ENCODE assay signal across 14 cellular contexts in the genomic region with DNA sequence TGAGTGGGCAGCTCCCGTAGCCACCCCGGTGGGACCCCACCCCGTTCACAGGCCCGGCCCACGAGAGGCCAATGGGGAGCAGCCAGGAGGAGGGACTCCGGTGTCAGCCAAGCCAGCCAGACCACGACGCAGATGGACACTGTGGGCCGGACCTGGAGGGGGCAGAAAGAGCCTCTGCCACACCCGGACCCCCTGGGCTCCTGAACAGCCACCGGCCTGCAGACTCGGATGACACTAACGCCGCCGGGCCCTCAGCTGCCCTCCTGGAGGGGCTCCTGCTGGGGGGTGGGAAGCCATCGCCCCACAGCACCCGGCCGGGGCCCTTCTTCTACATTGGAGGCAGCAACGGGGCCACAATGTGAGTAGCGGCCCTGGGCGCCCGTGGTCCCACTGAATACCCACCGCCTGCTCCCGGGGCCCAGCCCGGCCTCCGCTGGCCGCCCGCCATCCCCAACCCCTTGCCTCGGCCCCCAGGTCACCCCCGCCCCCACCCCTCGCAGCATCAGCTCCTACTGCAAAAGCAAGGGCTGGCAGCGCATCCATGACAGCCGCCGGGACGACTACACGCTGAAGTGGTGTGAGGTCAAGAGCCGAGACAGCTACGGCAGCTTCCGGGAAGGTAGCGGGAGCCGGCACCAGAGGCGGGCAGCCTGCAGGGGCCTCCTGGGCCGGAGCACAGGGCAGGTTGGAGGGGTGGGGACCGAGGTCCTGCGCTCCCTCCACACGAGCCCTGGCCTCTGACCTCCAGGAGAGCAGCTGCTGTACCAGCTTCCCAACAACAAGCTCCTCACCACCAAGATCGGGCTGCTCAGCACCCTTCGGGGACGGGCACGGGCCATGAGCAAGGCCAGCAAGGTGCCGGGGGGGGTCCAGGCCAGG. TPM values are rescaled to one million over a fixed set of nuclear protein-coding genes. Genes with fewer than 3 reads are reported as not detected.
DNase-seq lines count a peak whose midpoint lies in the region; ATAC-seq and TF ChIP-seq lines count a peak whose summit lies in the region.
"Had no signal": no experiment of that assay in that cellular context is flagged by ENCODE, and none has a peak within 500 bp of the region (broad histone marks: within the 10 kb centered on the region; RNA-seq: fewer than 3 reads in every experiment).

No MANE protein-coding gene starts in this region.

- H2BK120ac ChIP-seq in H9 (ENCODE audit: low read depth, low read length, poor library complexity, severe bottlenecking), result no peak overlapping the region

- H3K79me2 ChIP-seq in H9 (ENCODE audit: insufficient read depth, low read length), result no peaks in the 10 kb centered on the region

- H2BK15ac ChIP-seq in H9 (ENCODE audit: low read depth, low read length), result no peak overlapping the region

- TF ChIP-seq CTCF in H9 (conservative IDR thresholded peaks at IDR 0.05) (no peak), chondrocyte (IDR thresholded peaks at IDR 0.05) (no peak)

- H4K20me1 ChIP-seq in H9 (ENCODE audit: control insufficient read depth, insufficient read depth, insufficient read length), result no peaks in the 10 kb centered on the region

- no peaks in the 10 kb centered on the region for H3K9me3 ChIP-seq in H9 (ENCODE audit: control insufficient read depth, low read depth, low read length)
- H3K9me3 ChIP-seq: esophagus squamous epithelium, heart right ventricle had no signal

- no peak overlapping the region for H3K18ac ChIP-seq in H9 (ENCODE audit: insufficient read length, low read depth, low read length)

- no peak for ATAC-seq in natural killer cell treated with Interleukin-12 subunit alpha and Interleukin-12 subunit beta and Interleukin-15 and Interleukin-18, amount 100 ng/mL, for 72 hours
- ATAC-seq in esophagus mucosa, result no peak
- ATAC-seq: heart right ventricle had no signal

- no peak overlapping the region for H3K4ac ChIP-seq in H9 (ENCODE audit: low read depth, low read length)

- DNase-seq in H9 (peak; percentile 36), chondrocyte (ENCODE audit: low spot score) (peak; percentile 89), NCI-H2029 treated with DMSO at 0.1 percent for 48 hours (lab: John Stamatoyannopoulos, UW) (no peak)
- DNase-seq in natural killer cell treated with Interleukin-12 subunit alpha and Interleukin-12 subunit beta and Interleukin-15 and Interleukin-18, amount 100 ng/mL, for 72 hours (ENCODE audit: low spot score), result peak; percentile 56
- DNase-seq: esophagus squamous epithelium, NCI-H1694, OCI-M1 had no signal

- H3K4me1 ChIP-seq in H9 (ENCODE audit: insufficient read depth, low read length), result peaks cover 3% of the 10 kb centered on the region; the same call in 1 of the 2 replicates

- H3K23ac ChIP-seq in H9 (ENCODE audit: insufficient read length, low read depth, low read length), result no peak overlapping the region

- no peak overlapping the region for H3T11ph ChIP-seq in H9 (ENCODE audit: low read length)

- H3K27ac ChIP-seq in H9 (ENCODE audit: insufficient read length, low read depth, low read length), result no peak overlapping the region
- H3K27ac ChIP-seq: esophagus squamous epithelium, heart right ventricle had no signal

- H3K4me1 Mint-ChIP-seq in H9 (peaks cover 15 to 23% of the 10 kb centered on the region in 2 experiments), chondrocyte (ENCODE audit: low read depth) (no peaks in the 10 kb centered on the region)
- H3K4me1 Mint-ChIP-seq in natural killer cell treated with Interleukin-12 subunit alpha and Interleukin-12 subunit beta and Interleukin-15 and Interleukin-18, amount 100 ng/mL, for 72 hours (ENCODE audit: low read depth in 2 of 2), result peaks cover 8 to 23% of the 10 kb centered on the region in 2 donors

- H3K9me3 Mint-ChIP-seq in H9 (peaks cover 0 to 3% of the 10 kb centered on the region in 2 experiments; a peak in 2 of 5 replicates), chondrocyte (ENCODE audit: low read depth) (no peaks in the 10 kb centered on the region)
- H3K9me3 Mint-ChIP-seq in natural killer cell treated with Interleukin-12 subunit alpha and Interleukin-12 subunit beta and Interleukin-15 and Interleukin-18, amount 100 ng/mL, for 72 hours, result no peaks in the 10 kb centered on the region

- no peak overlapping the region for H3K9ac ChIP-seq in H9 (ENCODE audit: extremely low read depth, insufficient read length, low read length)

- H3K27ac Mint-ChIP-seq in H9 (no peak overlapping the region), chondrocyte (ENCODE audit: unreplicated experiment) (no peak overlapping the region)
- H3K27ac Mint-ChIP-seq in natural killer cell treated with Interleukin-12 subunit alpha and Interleukin-12 subunit beta and Interleukin-15 and Interleukin-18, amount 100 ng/mL, for 72 hours, result no peak overlapping the region
- H3K27ac Mint-ChIP-seq: progenitor cell of endocrine pancreas had no signal

- H3K23me2 ChIP-seq in H9 (ENCODE audit: insufficient read length, low read depth, low read length, poor library complexity, severe bottlenecking), result no peaks in the 10 kb centered on the region

- no peak overlapping the region for H2AK5ac ChIP-seq in H9 (ENCODE audit: insufficient read length, low read length)

- H3K27me3 Mint-ChIP-seq in H9 (ENCODE audit: low read depth) (peaks cover 5% of the 10 kb centered on the region), chondrocyte (ENCODE audit: low read depth) (peaks cover 22% of the 10 kb centered on the region)
- peaks cover 9 to 13% of the 10 kb centered on the region in 2 donors for H3K27me3 Mint-ChIP-seq in natural killer cell treated with Interleukin-12 subunit alpha and Interleukin-12 subunit beta and Interleukin-15 and Interleukin-18, amount 100 ng/mL, for 72 hours

- no peaks in the 10 kb centered on the region for H3K27me3 ChIP-seq in H9 (ENCODE audit: insufficient read depth, low read length)

- H4K8ac ChIP-seq in H9 (replicated peaks; ENCODE audit: insufficient read length, low read depth, low read length), result no peak overlapping the region

- H3K4me3 Mint-ChIP-seq in H9 (no peak overlapping the region), chondrocyte (ENCODE audit: unreplicated experiment) (no peak overlapping the region)
- H3K4me3 Mint-ChIP-seq in natural killer cell treated with Interleukin-12 subunit alpha and Interleukin-12 subunit beta and Interleukin-15 and Interleukin-18, amount 100 ng/mL, for 72 hours, result no peak overlapping the region
- H3K4me3 Mint-ChIP-seq: B cell had no signal

- no peak overlapping the region for H4K91ac ChIP-seq in H9 (ENCODE audit: insufficient read length, low read depth, low read length)

- H2BK20ac ChIP-seq in H9 (ENCODE audit: low read depth, low read length, poor library complexity, severe bottlenecking), result no peak overlapping the region

- no peak overlapping the region for H2BK5ac ChIP-seq in H9 (ENCODE audit: insufficient read length, low read length)

- no CpG with 5 or more reads among the region's 51 CpGs for WGBS in H9 (ENCODE audit: extremely low coverage, insufficient read length, low lambda C conversion rate)

- no peak overlapping the region for H3K4me2 ChIP-seq in H9 (ENCODE audit: insufficient read depth, insufficient read length, low read length)

- no peaks in the 10 kb centered on the region for H3K79me1 ChIP-seq in H9 (ENCODE audit: insufficient read depth, low read depth, low read length, poor library complexity, severe bottlenecking)

- no peak overlapping the region for H3K14ac ChIP-seq in H9 (ENCODE audit: insufficient read depth, low read length)

- H2BK12ac ChIP-seq in H9 (ENCODE audit: insufficient read length, low read depth, low read length), result no peak overlapping the region

- no peak overlapping the region for H4K5ac ChIP-seq in H9 (ENCODE audit: insufficient read length, low read depth, low read length)

- no peak overlapping the region for H3K56ac ChIP-seq in H9 (ENCODE audit: insufficient read length, low read depth, low read length)

- peaks cover 1 to 7% (median 4%) of the 10 kb centered on the region in 3 experiments; a peak in 4 of 7 replicates for H3K36me3 Mint-ChIP-seq in H9 (ENCODE audit: insufficient read depth in 1 of 3, low read depth in 3 of 3)
- peaks cover 2% of the 10 kb centered on the region for H3K36me3 Mint-ChIP-seq in chondrocyte (ENCODE audit: low read depth)
- no peaks in the 10 kb centered on the region for H3K36me3 Mint-ChIP-seq in natural killer cell treated with Interleukin-12 subunit alpha and Interleukin-12 subunit beta and Interleukin-15 and Interleukin-18, amount 100 ng/mL, for 72 hours

- no peak overlapping the region for H2AFZ ChIP-seq in H9 (ENCODE audit: low read length)

RNA-seq across cellular contexts. Expression of a gene that starts 6.5 kb away (rescaled TPM):
- 0.68 and 0.79 TPM in 2 replicates for total RNA-seq in H9 (2021)
- not detected in 3 replicates for total RNA-seq in chondrocyte
- under 1 TPM in 1 of 2 donors, not detected in 1; 0.31 TPM for total RNA-seq in natural killer cell treated with Interleukin-12 subunit alpha and Interleukin-12 subunit beta and Interleukin-15 and Interleukin-18, amount 100 ng/mL, for 72 hours
- total RNA-seq in esophagus mucosa, result 1.0 TPM
- total RNA-seq: dermis microvascular lymphatic vessel endothelial cell, kidney epithelial cell, NCI-H460 had no signal

RNA-seq across cellular contexts. Expression of a gene that starts 26.2 kb away (rescaled TPM):
- total RNA-seq in H9 (2021) (1.9 and 2.0 TPM in 2 replicates), chondrocyte (not detected in 3 replicates), esophagus mucosa (16.3 TPM)
- total RNA-seq in natural killer cell treated with Interleukin-12 subunit alpha and Interleukin-12 subunit beta and Interleukin-15 and Interleukin-18, amount 100 ng/mL, for 72 hours, result 100 to 1,000 TPM; 295 to 591 TPM
- total RNA-seq: NCI-H460 had no signal

RNA-seq across cellular contexts. Expression of a gene that starts 33.7 kb away (rescaled TPM):
- total RNA-seq in H9 (2021) (0.24 and 0.33 TPM in 2 replicates), chondrocyte (0.24 to 0.59 TPM in 2 of 3 replicates, not detected in the other), esophagus mucosa (0.36 TPM)
- 100 to 1,000 TPM in 1 of 2 donors, 10 to 100 TPM in 1; 56.8 to 305 TPM for total RNA-seq in natural killer cell treated with Interleukin-12 subunit alpha and Interleukin-12 subunit beta and Interleukin-15 and Interleukin-18, amount 100 ng/mL, for 72 hours
- total RNA-seq: NCI-H460 had no signal

RNA-seq across cellular contexts. Expression of a gene that starts 51.6 kb away (rescaled TPM):
- total RNA-seq in H9 (2021) (82.0 and 84.7 TPM in 2 replicates), chondrocyte (164 to 191 TPM (median 165 TPM) in 3 replicates), esophagus mucosa (69.9 TPM)
- 100 to 1,000 TPM; 243 to 251 TPM for total RNA-seq in natural killer cell treated with Interleukin-12 subunit alpha and Interleukin-12 subunit beta and Interleukin-15 and Interleukin-18, amount 100 ng/mL, for 72 hours

RNA-seq across cellular contexts. Expression of a gene that starts 51.8 kb away (rescaled TPM):
- total RNA-seq in H9 (2021) (27.0 and 27.1 TPM in 2 replicates), chondrocyte (37.4 to 39.6 TPM (median 39.6 TPM) in 3 replicates), esophagus mucosa (8.4 TPM)
- 10 to 100 TPM; 23.8 to 28.1 TPM for total RNA-seq in natural killer cell treated with Interleukin-12 subunit alpha and Interleukin-12 subunit beta and Interleukin-15 and Interleukin-18, amount 100 ng/mL, for 72 hours

Comparison
In these comparisons a context has a peak if more than half of its experiments do, and no peak if none do; other contexts are left out.
1. RNA of a gene that starts 26.2 kb away (total RNA-seq): 295 to 591 TPM in natural killer cell treated with Interleukin-12 subunit alpha and Interleukin-12 subunit beta and Interleukin-15 and Interleukin-18, amount 100 ng/mL, for 72 hours; 16.3 TPM in esophagus mucosa (single experiment), 1.9 to 2.0 TPM in H9 and not detected in chondrocyte; every median in the first group is over 10 times any median in the second.
2. RNA of a gene that starts 33.7 kb away (total RNA-seq): 56.8 to 305 TPM in natural killer cell treated with Interleukin-12 subunit alpha and Interleukin-12 subunit beta and Interleukin-15 and Interleukin-18, amount 100 ng/mL, for 72 hours; 0.36 TPM in esophagus mucosa (single experiment), 0.24 to 0.33 TPM in H9 and 0.24 to 0.59 TPM in chondrocyte; every median in the first group is over 10 times any median in the second.